10 cellular contexts compared by ENCODE assay signal in the genomic region with DNA sequence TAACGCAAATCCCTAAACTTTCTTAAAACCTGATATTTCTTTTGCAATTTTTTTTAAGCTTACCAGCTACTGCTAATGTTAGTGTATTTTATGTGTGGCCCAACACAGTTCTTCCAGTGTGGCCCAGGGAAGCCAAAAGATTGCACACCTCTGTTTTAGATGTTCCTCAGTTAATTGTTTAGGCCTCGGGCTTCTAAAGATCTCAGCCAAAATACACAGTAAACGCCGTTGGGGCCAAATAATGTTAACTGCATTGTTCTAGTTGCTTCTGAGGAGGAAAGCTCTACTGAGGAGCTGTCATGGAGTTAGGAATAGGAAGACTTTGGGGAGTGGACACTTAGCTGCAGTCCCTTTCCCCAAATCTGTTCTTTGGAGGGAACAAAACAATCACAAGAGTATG. TPM values are rescaled to one million over a fixed set of nuclear protein-coding genes. Genes with fewer than 3 reads are reported as not detected.
DNase-seq lines count a peak whose midpoint lies in the region; ATAC-seq and TF ChIP-seq lines count a peak whose summit lies in the region.
"Had no signal": no experiment of that assay in that cellular context is flagged by ENCODE, and none has a peak within 500 bp of the region (broad histone marks: within the 10 kb centered on the region; RNA-seq: fewer than 3 reads in every experiment).

No MANE protein-coding gene starts in this region.

- peaks cover 31% of the 10 kb centered on the region for H3K4me1 Mint-ChIP-seq in activated naive CD8-positive, alpha-beta T cell (ENCODE audit: low read depth)

- H3K36me3 Mint-ChIP-seq in activated naive CD8-positive, alpha-beta T cell, result peaks cover 32% of the 10 kb centered on the region

- peaks cover 18% of the 10 kb centered on the region for H3K4me1 ChIP-seq in cardiac muscle cell (ENCODE audit: low read depth)
- H3K4me1 ChIP-seq in heart left ventricle, result peaks cover 5 to 40% (median 30%) of the 10 kb centered on the region in 12 donors
- H3K4me1 ChIP-seq in urinary bladder (ENCODE audit: insufficient read depth), result no peaks in the 10 kb centered on the region

- H3K4me3 ChIP-seq in cardiac muscle cell (peak overlapping the region; percentile 58), heart left ventricle (peak overlapping the region in 1 of 12 donors; percentile 25), urinary bladder (ENCODE audit: low read depth, low read length) (no peak overlapping the region), WERI-Rb-1 (ENCODE audit: low read depth, low read length) (no peak overlapping the region)

- H3K9me3 ChIP-seq in cardiac muscle cell (ENCODE audit: low read depth) (no peaks in the 10 kb centered on the region), heart left ventricle (no peaks in the 10 kb centered on the region), WERI-Rb-1 (ENCODE audit: severe bottlenecking) (no peaks in the 10 kb centered on the region)
- H3K9me3 ChIP-seq: neutrophil had no signal

- H3K27ac Mint-ChIP-seq in activated naive CD8-positive, alpha-beta T cell, result peak overlapping the region; percentile 97

- DNase-seq in cardiac muscle cell (ENCODE audit: low read depth in 1 of 2, low spot score in 1 of 2), result no peak
- DNase-seq in heart left ventricle, result no peak
- DNase-seq in WERI-Rb-1, result no peak
- DNase-seq: NCI-H82 had no signal

- H3K36me3 ChIP-seq in cardiac muscle cell, result peaks cover 16% of the 10 kb centered on the region
- H3K36me3 ChIP-seq in heart left ventricle, result peaks cover 0 to 59% (median 45%) of the 10 kb centered on the region in 9 donors
- H3K36me3 ChIP-seq in urinary bladder (ENCODE audit: insufficient read depth), result no peaks in the 10 kb centered on the region
- peaks cover 79% of the 10 kb centered on the region for H3K36me3 ChIP-seq in WERI-Rb-1
- H3K36me3 ChIP-seq: neutrophil had no signal

- TF ChIP-seq POLR2A in heart left ventricle (IDR thresholded peaks at IDR 0.05), result no peak

- no peaks in the 10 kb centered on the region for H3K27me3 Mint-ChIP-seq in activated naive CD8-positive, alpha-beta T cell

- H3K27me3 ChIP-seq in cardiac muscle cell (no peaks in the 10 kb centered on the region), heart left ventricle (no peaks in the 10 kb centered on the region), layer of hippocampus (ENCODE audit: control insufficient read depth, insufficient read depth, low read length) (no peaks in the 10 kb centered on the region), WERI-Rb-1 (ENCODE audit: insufficient read depth, low read depth, severe bottlenecking) (no peaks in the 10 kb centered on the region)
- H3K27me3 ChIP-seq: neutrophil had no signal

- intact Hi-C loops in heart left ventricle (cut with DNase I), result loop anchor here in 4 of 10 donors (5.0 to 10.0 kb wide), 3 partner anchors 47 to 275 kb away; partner anchors contain the start of genes COQ10B (in 2 of the 4) and MARS2 (in 1 of the 4)

- H3K4me3 Mint-ChIP-seq in activated naive CD8-positive, alpha-beta T cell, result peak overlapping the region; percentile 100

- ATAC-seq in heart left ventricle (no peak), HG03139 (IDR thresholded peaks at IDR 0.05; ENCODE audit: unreplicated experiment) (no peak), GM19023 (IDR thresholded peaks at IDR 0.05; ENCODE audit: unreplicated experiment) (no peak)

- H3K9me3 Mint-ChIP-seq in activated naive CD8-positive, alpha-beta T cell (ENCODE audit: low read depth), result no peaks in the 10 kb centered on the region

- H3K27ac ChIP-seq in cardiac muscle cell (peak overlapping the region; percentile 31), heart left ventricle (peak overlapping the region in 1 of 12 donors; percentile 43), layer of hippocampus (ENCODE audit: low read depth, low read length) (peak overlapping the region; percentile 99), urinary bladder (ENCODE audit: low read depth) (peak overlapping the region; percentile 48), WERI-Rb-1 (no peak overlapping the region)
- H3K27ac ChIP-seq: neutrophil had no signal

- 56 to 66% (median 63%) methylated on average over 4 of the region's 4 CpGs for WGBS in heart left ventricle, 4 donors
- 70% methylated on average over 4 of the region's 4 CpGs for WGBS in urinary bladder

- TF ChIP-seq CTCF in cardiac muscle cell (IDR thresholded peaks at IDR 0.05; ENCODE audit: low read depth, low read length) (no peak), heart left ventricle (IDR thresholded peaks at IDR 0.05) (no peak), WERI-Rb-1 (IDR thresholded peaks at IDR 0.05; ENCODE audit: low read depth, low read length) (no peak)

RNA-seq across cellular contexts. Expression of gene HSPE1, which starts 2.0 kb away (rescaled TPM):
- total RNA-seq in cardiac muscle cell, result 175 and 369 TPM in 2 replicates
- 481 and 620 TPM in 2 replicates for polyA plus RNA-seq in cardiac muscle cell
- 100 to 1,000 TPM in 6 of 9 donors, 10 to 100 TPM in 3; 75.0 to 136 (median 102) TPM for total RNA-seq in heart left ventricle
- polyA plus RNA-seq in heart left ventricle, result 100 to 1,000 TPM; 184 to 261 TPM
- 60.7 TPM for total RNA-seq in urinary bladder
- polyA plus RNA-seq in urinary bladder, result 113 TPM

RNA-seq across cellular contexts. Expression of gene HSPD1, which starts 2.6 kb away (rescaled TPM):
- total RNA-seq in cardiac muscle cell (319 and 371 TPM in 2 replicates), heart left ventricle (100 to 1,000 TPM in 7 of 9 donors, 10 to 100 TPM in 2; 86.7 to 154 (median 118) TPM), urinary bladder (143 TPM)
- polyA plus RNA-seq in cardiac muscle cell (484 and 551 TPM in 2 replicates), heart left ventricle (100 to 1,000 TPM; 121 to 246 TPM), urinary bladder (158 TPM)

RNA-seq across cellular contexts. Expression of gene MOB4, which starts 13.7 kb away (rescaled TPM):
- total RNA-seq in cardiac muscle cell (26.4 and 33.0 TPM in 2 replicates), heart left ventricle (10 to 100 TPM; 25.6 to 40.9 (median 35.2) TPM), urinary bladder (67.7 TPM)
- polyA plus RNA-seq in cardiac muscle cell (96.4 and 115 TPM in 2 replicates), heart left ventricle (10 to 100 TPM; 19.6 to 48.9 TPM), urinary bladder (41.2 TPM)

RNA-seq across cellular contexts. Expression of gene COQ10B, which starts 48.8 kb away (rescaled TPM):
- 7.3 and 18.5 TPM in 2 replicates for total RNA-seq in cardiac muscle cell
- polyA plus RNA-seq in cardiac muscle cell, result 24.5 and 24.9 TPM in 2 replicates
- total RNA-seq in heart left ventricle, result 10 to 100 TPM; 26.6 to 39.9 (median 33.8) TPM
- 10 to 100 TPM; 21.6 to 38.5 TPM for polyA plus RNA-seq in heart left ventricle
- 29.5 TPM for total RNA-seq in urinary bladder
- polyA plus RNA-seq in urinary bladder, result 27.4 TPM
